ENCODE assay signal across 28 cellular contexts in genomic region chr9:26779072-26779471, GRCh38.
DNase-seq lines count a peak whose midpoint lies in the region; ATAC-seq, FAIRE-seq and TF ChIP-seq lines count a peak whose summit lies in the region.
"Had no signal": no experiment of that assay in that cellular context is flagged by ENCODE, and none has a peak within 500 bp of the region (broad histone marks: within the 10 kb centered on the region; RNA-seq: fewer than 3 reads in every experiment).

No MANE protein-coding gene starts in this region.

- FAIRE-seq in A549 (lab: Jason Lieb, UNC), result no peak
- FAIRE-seq: endometrium had no signal

- no peaks in the 10 kb centered on the region for H3K4me1 ChIP-seq in A549
- peaks cover 4% of the 10 kb centered on the region for H3K4me1 ChIP-seq in adipocyte (ENCODE audit: control insufficient read depth, insufficient read depth, low read length)
- H3K4me1 ChIP-seq: BLaER1 treated with 17β-estradiol and CSF1 and Interleukin-3, amounts not matched to agents 10 nM and 100 nM; heart left ventricle; upper lobe of right lung had no signal

- H3K27ac ChIP-seq in A549 (peak overlapping the region in 1 of 2 experiments; percentile 48; a peak in 2 of 6 replicates), substantia nigra (ENCODE audit: low read depth, low read length, poor library complexity, severe bottlenecking) (no peak overlapping the region)
- H3K27ac ChIP-seq: BLaER1 treated with 17β-estradiol and CSF1 and Interleukin-3, amounts not matched to agents 10 nM and 100 nM; cardiac muscle cell; heart left ventricle; skin epidermis; upper lobe of right lung; WERI-Rb-1 had no signal

- no peak overlapping the region for H3K9ac ChIP-seq in adipocyte (ENCODE audit: low read length)
- H3K9ac ChIP-seq: BLaER1 treated with 17β-estradiol and CSF1 and Interleukin-3, amounts not matched to agents 10 nM and 100 nM had no signal

- peak in 1 of 2 experiments; percentile 83; a peak in 2 of 6 replicates for ATAC-seq in A549
- ATAC-seq: heart left ventricle, left cardiac atrium, upper lobe of right lung had no signal

- no peak for TF ChIP-seq POLR2A in A549 (IDR thresholded peaks at IDR 0.05; ENCODE audit: low read length)

- WGBS in A549 (ENCODE audit: missing lambda C conversion rate), result 20% methylated on average over 3 of the region's 3 CpGs

- peak overlapping the region; percentile 44; the same call in 2 of the 3 replicates for H3K4me2 ChIP-seq in A549
- H3K4me2 ChIP-seq: BLaER1 treated with 17β-estradiol and CSF1 and Interleukin-3, amounts not matched to agents 10 nM and 100 nM had no signal

- DNase-seq in A549 (ENCODE audit: low read depth in 1 of 2, low spot score in 1 of 2) (peak in 1 of 2 experiments; percentile 28), LHCN-M2 (ENCODE audit: low read depth) (peak; percentile 61), adipocyte (ENCODE audit: low read depth) (peak; percentile 54), fibroblast of pulmonary artery (ENCODE audit: low read depth) (peak; percentile 7), substantia nigra (lab: John Stamatoyannopoulos, UW) (no peak), iPS-NIHi7 (ENCODE audit: extremely low spot score) (no peak), DMS153 (lab: John Stamatoyannopoulos, UW) (no peak)
- DNase-seq in activated naive CD4-positive, alpha-beta T cell treated with Interleukin-2 at 50 U/mL for 16 hours, result no peak
- DNase-seq: activated CD4-positive, alpha-beta T cell treated with anti-CD3 and anti-CD28 coated beads, Interleukin-2, amount 10 ng/mL, durations not matched to agents 24 days and 14 days; activated naive CD4-positive, alpha-beta T cell; activated T-cell treated with anti-CD3 and anti-CD28 coated beads, Interleukin-2, amount 50 U/mL, for 48 hours; amniotic stem cell; Calu3; dermis blood vessel endothelial cell; heart left ventricle; KG1; left cardiac atrium; mesendoderm; naive B cell; NCI-H2171; NCI-H524 treated with DMSO at 0.1 percent for 48 hours; nucleus accumbens; upper lobe of right lung; WERI-Rb-1 had no signal

- H3K4me3 ChIP-seq in A549 (no peak overlapping the region), adipocyte (ENCODE audit: low read length) (no peak overlapping the region), fibroblast of pulmonary artery (replicated peaks; ENCODE audit: low read depth, low read length) (no peak overlapping the region)
- H3K4me3 ChIP-seq: BLaER1 treated with 17β-estradiol and CSF1 and Interleukin-3, amounts not matched to agents 10 nM and 100 nM; cardiac muscle cell; heart left ventricle; skin epidermis; upper lobe of right lung had no signal

- POLR2A ChIA-PET in A549 (lab: Yijun Ruan, JAX), result no interaction called here

- H3K9me3 ChIP-seq in A549 (no peaks in the 10 kb centered on the region), adipocyte (ENCODE audit: control insufficient read depth, low read length) (no peaks in the 10 kb centered on the region)
- H3K9me3 ChIP-seq: upper lobe of right lung had no signal

- TF ChIP-seq RAD21 in A549 (conservative IDR thresholded peaks at IDR 0.05 in 1 of 2, IDR thresholded peaks at IDR 0.05 in 1 of 2), result no peak

- CTCF ChIA-PET in A549 (lab: Yijun Ruan, JAX), result no interaction called here

- no peak for TF ChIP-seq CTCF in A549 (IDR thresholded peaks at IDR 0.05)
- no peak for TF ChIP-seq CTCF in fibroblast of pulmonary artery (IDR thresholded peaks at IDR 0.05; ENCODE audit: low read length, missing control alignments)

- H3K36me3 ChIP-seq in adipocyte (ENCODE audit: control insufficient read depth, insufficient read depth, low read length, severe bottlenecking), result no peaks in the 10 kb centered on the region
- H3K36me3 ChIP-seq: BLaER1 treated with 17β-estradiol and CSF1 and Interleukin-3, amounts not matched to agents 10 nM and 100 nM; cardiac muscle cell; heart left ventricle; upper lobe of right lung; WERI-Rb-1 had no signal

- H3K27me3 ChIP-seq in adipocyte (replicated peaks; ENCODE audit: control insufficient read depth, insufficient read depth, low read length), result no peaks in the 10 kb centered on the region
- H3K27me3 ChIP-seq: BLaER1 treated with 17β-estradiol and CSF1 and Interleukin-3, amounts not matched to agents 10 nM and 100 nM; cardiac muscle cell; heart left ventricle; upper lobe of right lung had no signal

- TF ChIP-seq EP300 in A549 (IDR thresholded peaks at IDR 0.05), result no peak

TF ChIP-seq in A549, 52 proteins besides CTCF, POLR2A, EP300 and RAD21:
- TF ChIP-seq KDM5A (IDR thresholded peaks at IDR 0.05) (no peak), NPAS2 (CRISPR knock-in tag; IDR thresholded peaks at IDR 0.05; ENCODE audit: borderline replicate concordance) (no peak), TP53 (CRISPR knock-in tag; IDR thresholded peaks at IDR 0.05) (no peak), MYC (IDR thresholded peaks at IDR 0.05; ENCODE audit: borderline replicate concordance, low read length) (no peak), FOSL2 (IDR thresholded peaks at IDR 0.05) (no peak), FOSL2 (CRISPR knock-in tag; IDR thresholded peaks at IDR 0.05) (no peak), NFE2L2 (conservative IDR thresholded peaks at IDR 0.05; ENCODE audit: low read length) (no peak), ELK1 (IDR thresholded peaks at IDR 0.05; ENCODE audit: low read depth, low read length) (no peak), E2F6 (IDR thresholded peaks at IDR 0.05; ENCODE audit: borderline replicate concordance, low read depth) (no peak), HMGXB4 (CRISPR knock-in tag; IDR thresholded peaks at IDR 0.05; ENCODE audit: borderline replicate concordance) (no peak), NR3C1 (IDR thresholded peaks at IDR 0.05) (no peak), BCL3 (IDR thresholded peaks at IDR 0.05) (no peak), RNF2 (IDR thresholded peaks at IDR 0.05; ENCODE audit: borderline replicate concordance, low read depth) (no peak)
TF ChIP-seq in A549: peak in this region for 0.

Comparison
In these comparisons a context has a peak if more than half of its experiments do, and no peak if none do; other contexts are left out.
1. DNase-seq: peak in LHCN-M2 (single experiment), adipocyte (single experiment) and fibroblast of pulmonary artery (single experiment); none in activated naive CD4-positive, alpha-beta T cell treated with Interleukin-2 at 50 U/mL for 16 hours (single experiment), substantia nigra (0 of 49), iPS-NIHi7 (single experiment) and DMS153 (single experiment).